Comparison of ENCODE assay signal across 9 cellular contexts in genomic region chr14:65096323-65097089, GRCh38. TPM values are rescaled to one million over a fixed set of nuclear protein-coding genes. Genes with fewer than 3 reads are reported as not detected.
A peak's percentile ranks its signal among the peaks of the same experiment; 100 is the strongest.
DNase-seq lines count a peak whose midpoint lies in the region; TF ChIP-seq lines count a peak whose summit lies in the region.
"Had no signal": no experiment of that assay in that cellular context is flagged by ENCODE, and none has a peak within 500 bp of the region (broad histone marks: within the 10 kb centered on the region; RNA-seq: fewer than 3 reads in every experiment).

No MANE protein-coding gene starts in this region.

- no peak for TF ChIP-seq EP300 in sigmoid colon (IDR thresholded peaks at IDR 0.05)

- no peaks in the 10 kb centered on the region for H3K9me3 Mint-ChIP-seq in CD8-positive, alpha-beta memory T cell
- no peaks in the 10 kb centered on the region for H3K9me3 Mint-ChIP-seq in endodermal cell

- no peak for TF ChIP-seq CTCF in fibroblast of the aortic adventitia (IDR thresholded peaks at IDR 0.05; ENCODE audit: insufficient read depth, low read length)
- TF ChIP-seq CTCF in sigmoid colon (IDR thresholded peaks at IDR 0.05) = no peak
- TF ChIP-seq CTCF in endodermal cell (conservative IDR thresholded peaks at IDR 0.05) = no peak

- CTCF ChIA-PET in CD8-positive, alpha-beta memory T cell (lab: Charles Lee) = interaction anchor here (2.5 kb wide), 1 partner anchor 20 kb away, joined by 6 read pairs; no protein-coding TSS in a partner anchor

- peaks cover 80% of the 10 kb centered on the region for H3K4me1 ChIP-seq in CD8-positive, alpha-beta memory T cell (ENCODE audit: insufficient read depth, low read length)
- H3K4me1 ChIP-seq in sigmoid colon (peaks cover 0 to 84% (median 80%) of the 10 kb centered on the region in 4 donors), endodermal cell (ENCODE audit: control insufficient read depth, insufficient read depth, low read length) (no peaks in the 10 kb centered on the region)

- H3K27me3 Mint-ChIP-seq in CD8-positive, alpha-beta memory T cell = no peaks in the 10 kb centered on the region
- H3K27me3 Mint-ChIP-seq in endodermal cell (ENCODE audit: insufficient read depth) = no peaks in the 10 kb centered on the region

- DNase-seq in CD8-positive, alpha-beta memory T cell = no peak
- DNase-seq in activated CD4-positive, alpha-beta T cell treated with anti-CD3 and anti-CD28 coated beads, Interleukin-2, amount 50 U/mL, for 48 hours = peak; percentile 37 to 53
- peak; percentile 75 for DNase-seq in fibroblast of the aortic adventitia (ENCODE audit: low read depth)
- DNase-seq in sigmoid colon = no peak
- DNase-seq in endodermal cell = no peak
- DNase-seq in DMS 273 (lab: John Stamatoyannopoulos, UW; ENCODE audit: unreplicated experiment) = no peak
- no peak for DNase-seq in activated CD8-positive, alpha-beta memory T cell treated with anti-CD3 and anti-CD28 coated beads for 24 hours
- no peak for DNase-seq in posterior cingulate gyrus
- DNase-seq: HCEC 1CT had no signal

- no peaks in the 10 kb centered on the region for H3K27me3 ChIP-seq in CD8-positive, alpha-beta memory T cell (ENCODE audit: insufficient read depth, low read length, poor library complexity, severe bottlenecking)
- H3K27me3 ChIP-seq in sigmoid colon = no peaks in the 10 kb centered on the region
- no peaks in the 10 kb centered on the region for H3K27me3 ChIP-seq in endodermal cell (ENCODE audit: control insufficient read depth, insufficient read depth, low read length, poor library complexity, severe bottlenecking)

- 61 to 79% methylated on average over 6 of the region's 6 CpGs for WGBS in sigmoid colon, 2 donors
- WGBS in endodermal cell (ENCODE audit: insufficient coverage in 1 of 2, insufficient read length in 1 of 2), 2 experiments = 91 to 93% methylated on average over 5 to 6 of the region's 6 CpGs

- H3K4me3 ChIP-seq in CD8-positive, alpha-beta memory T cell (ENCODE audit: low read length) = peak overlapping the region; percentile 16
- H3K4me3 ChIP-seq in fibroblast of the aortic adventitia (ENCODE audit: low read depth, low read length) (peak overlapping the region; percentile 38), sigmoid colon (no peak overlapping the region), endodermal cell (ENCODE audit: low read length) (no peak overlapping the region)

- TF ChIP-seq POLR2A in sigmoid colon (IDR thresholded peaks at IDR 0.05) = no peak

- H3K9me3 ChIP-seq in CD8-positive, alpha-beta memory T cell (ENCODE audit: low read length) = no peaks in the 10 kb centered on the region
- H3K9me3 ChIP-seq in sigmoid colon (no peaks in the 10 kb centered on the region), endodermal cell (ENCODE audit: control insufficient read depth, low read length) (no peaks in the 10 kb centered on the region)

- peaks cover 24% of the 10 kb centered on the region for H3K36me3 ChIP-seq in CD8-positive, alpha-beta memory T cell (ENCODE audit: insufficient read depth, low read length)
- H3K36me3 ChIP-seq in sigmoid colon (peaks cover 13 to 28% (median 23%) of the 10 kb centered on the region in 4 donors), endodermal cell (ENCODE audit: control insufficient read depth, insufficient read depth, low read length) (peaks cover 69% of the 10 kb centered on the region)

- H3K4me1 Mint-ChIP-seq in CD8-positive, alpha-beta memory T cell = peaks cover 86 to 92% (median 87%) of the 10 kb centered on the region in 3 donors
- H3K4me1 Mint-ChIP-seq in endodermal cell = peaks cover 20% of the 10 kb centered on the region

- peak overlapping the region in 6 of 7 donors; percentile 43 to 64 (median 57) for H3K4me3 Mint-ChIP-seq in CD8-positive, alpha-beta memory T cell
- no peak overlapping the region for H3K4me3 Mint-ChIP-seq in endodermal cell

- intact Hi-C loops in sigmoid colon (cut with DNase I) (loop anchor here (5.0 to 10.0 kb wide), 2 partner anchors 69 to 1372 kb away; partner anchors contain the start of gene SGPP1), posterior cingulate gyrus (cut with DNase I) (no loop called here)

- H3K36me3 Mint-ChIP-seq in CD8-positive, alpha-beta memory T cell = peaks cover 2 to 85% (median 23%) of the 10 kb centered on the region in 3 donors
- H3K36me3 Mint-ChIP-seq in endodermal cell (ENCODE audit: low read depth) = peaks cover 40% of the 10 kb centered on the region

- peak overlapping the region in 7 of 8 donors; percentile 33 to 86 (median 81) for H3K27ac Mint-ChIP-seq in CD8-positive, alpha-beta memory T cell
- no peak overlapping the region for H3K27ac Mint-ChIP-seq in endodermal cell

- H3K27ac ChIP-seq in CD8-positive, alpha-beta memory T cell (ENCODE audit: low read depth, low read length) = no peak overlapping the region
- H3K27ac ChIP-seq in sigmoid colon (peak overlapping the region; percentile 59 to 96 (median 75)), endodermal cell (ENCODE audit: low read depth, low read length) (no peak overlapping the region)

- POLR2A ChIA-PET in CD8-positive, alpha-beta memory T cell (lab: Charles Lee) = no interaction called here

- no peak overlapping the region for H3K9ac ChIP-seq in endodermal cell (ENCODE audit: extremely low read depth, low read length, poor library complexity, severe bottlenecking)

RNA-seq across cellular contexts. Expression of gene MAX, which starts 5.8 kb away (rescaled TPM):
- 100 to 1,000 TPM; 126 to 127 TPM for total RNA-seq in CD8-positive, alpha-beta memory T cell
- 135 TPM for polyA plus RNA-seq in CD8-positive, alpha-beta memory T cell
- 61.0 and 69.3 TPM in 2 replicates for total RNA-seq in fibroblast of the aortic adventitia (ENCODE audit: low replicate concordance)
- total RNA-seq in sigmoid colon = 10 to 100 TPM; 61.6 to 71.7 (median 65.0) TPM
- polyA plus RNA-seq in sigmoid colon = 100 to 1,000 TPM in 1 of 3 donors, 10 to 100 TPM in 2; 58.8 to 119 (median 93.7) TPM
- 10 to 100 TPM; 44.3 to 49.0 TPM for total RNA-seq in endodermal cell
- 36.4 TPM for polyA plus RNA-seq in endodermal cell (2013, experiment 1 of 2)
- 30.5 TPM for polyA plus RNA-seq in endodermal cell (2013, experiment 2 of 2)

Comparison
In these comparisons a context has a peak if more than half of its experiments do, and no peak if none do; other contexts are left out.
1. DNase-seq: peak in activated CD4-positive, alpha-beta T cell treated with anti-CD3 and anti-CD28 coated beads, Interleukin-2, amount 50 U/mL, for 48 hours (2 of 2) and fibroblast of the aortic adventitia (single experiment); none in CD8-positive, alpha-beta memory T cell (0 of 5), sigmoid colon (single experiment), endodermal cell (single experiment), DMS 273 (single experiment), activated CD8-positive, alpha-beta memory T cell treated with anti-CD3 and anti-CD28 coated beads for 24 hours (single experiment) and posterior cingulate gyrus (0 of 10).
2. H3K27ac ChIP-seq: peak in sigmoid colon (4 of 4); none in CD8-positive, alpha-beta memory T cell (single experiment) and endodermal cell (single experiment).
3. H3K4me3 ChIP-seq: peak in CD8-positive, alpha-beta memory T cell (single experiment) and fibroblast of the aortic adventitia (single experiment); none in sigmoid colon (0 of 4) and endodermal cell (single experiment).